In the genomic region with DNA sequence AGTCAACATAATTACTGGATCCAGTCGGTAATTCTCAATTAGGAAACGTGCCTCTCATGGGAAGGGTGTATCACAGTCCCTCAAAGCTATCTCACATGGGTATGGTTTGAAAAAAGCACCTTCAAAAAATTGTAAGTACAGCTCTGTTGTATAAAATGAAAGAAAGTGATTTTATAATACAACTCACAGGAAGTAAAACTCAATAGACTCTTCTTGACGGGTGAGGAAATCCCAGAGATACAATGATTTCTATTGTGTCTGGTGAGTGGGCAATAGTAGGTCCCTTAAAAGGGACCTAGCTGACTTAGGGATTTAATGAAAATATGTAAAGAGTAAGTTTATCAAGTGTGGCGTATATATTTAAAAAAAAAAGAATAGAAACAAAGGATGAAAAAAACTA, we compare ENCODE assay signal across 13 cellular contexts. TPM values are rescaled to one million over a fixed set of nuclear protein-coding genes. Genes with fewer than 3 reads are reported as not detected.
DNase-seq lines count a peak whose midpoint lies in the region; ATAC-seq lines count a peak whose summit lies in the region.
"Had no signal": no experiment of that assay in that cellular context is flagged by ENCODE, and none has a peak within 500 bp of the region (broad histone marks: within the 10 kb centered on the region; RNA-seq: fewer than 3 reads in every experiment).

No MANE protein-coding gene starts in this region.

- H3K79me2 ChIP-seq in trophoblast cell (ENCODE audit: control insufficient read depth, insufficient read depth, low read length, poor library complexity), result no peaks in the 10 kb centered on the region

- H3K27me3 ChIP-seq in trophoblast cell (ENCODE audit: insufficient read depth, low read length), result no peaks in the 10 kb centered on the region
- H3K27me3 ChIP-seq: foreskin keratinocyte had no signal

- no peak overlapping the region for H3K4ac ChIP-seq in trophoblast cell (ENCODE audit: low read depth, low read length)

- H3K9me3 ChIP-seq in trophoblast cell (ENCODE audit: insufficient read depth, low read depth, low read length), result no peaks in the 10 kb centered on the region

- no peak for ATAC-seq in stimulated activated naive CD8-positive, alpha-beta T cell treated with anti-CD3 and anti-CD28 coated beads, Interleukin-15, Interleukin-2, amounts not matched to agents 100 U/mL and 50 U/mL, for 24 hours
- ATAC-seq in activated naive CD8-positive, alpha-beta T cell treated with anti-CD3 and anti-CD28 coated beads, Interleukin-2, amount 10 ng/mL, durations not matched to agents 7 days and 5 days (ENCODE audit: low read depth), result peak; percentile 42
- ATAC-seq in memory B cell (ENCODE audit: low read depth) (no peak), GM18498 (IDR thresholded peaks at IDR 0.05; ENCODE audit: unreplicated experiment) (no peak)
- ATAC-seq: foreskin keratinocyte, left ventricle myocardium superior had no signal

- no peak overlapping the region for H4K8ac ChIP-seq in trophoblast cell (ENCODE audit: low read depth, low read length)

- no peak overlapping the region for H2AK5ac ChIP-seq in trophoblast cell (ENCODE audit: low read length)

- no peaks in the 10 kb centered on the region for H3K9me3 Mint-ChIP-seq in stimulated activated naive CD8-positive, alpha-beta T cell treated with anti-CD3 and anti-CD28 coated beads, Interleukin-15, Interleukin-2, amounts not matched to agents 100 ng/mL and 50 ng/mL, for 24 hours
- peaks cover 3% of the 10 kb centered on the region for H3K9me3 Mint-ChIP-seq in activated naive CD8-positive, alpha-beta T cell treated with anti-CD3 and anti-CD28 coated beads, Interleukin-2, amount 10 ng/mL, durations not matched to agents 7 days and 5 days
- no peaks in the 10 kb centered on the region for H3K9me3 Mint-ChIP-seq in memory B cell

- no peak overlapping the region for H3K9ac ChIP-seq in trophoblast cell (ENCODE audit: low read length)

- H2BK5ac ChIP-seq in trophoblast cell (ENCODE audit: low read depth, low read length, poor library complexity), result no peak overlapping the region

- no peak overlapping the region for H4K12ac ChIP-seq in trophoblast cell (ENCODE audit: low read depth, low read length)

- DNase-seq in stimulated activated naive CD8-positive, alpha-beta T cell treated with anti-CD3 and anti-CD28 coated beads, Interleukin-15, Interleukin-2, amounts not matched to agents 100 U/mL and 50 U/mL, for 24 hours, result no peak
- DNase-seq in activated naive CD8-positive, alpha-beta T cell treated with anti-CD3 and anti-CD28 coated beads, Interleukin-2, amount 10 ng/mL, durations not matched to agents 7 days and 5 days, result no peak
- DNase-seq in memory B cell (ENCODE audit: low spot score in 2 of 2), result no peak
- no peak for DNase-seq in trophoblast cell
- no peak for DNase-seq in NCI-H2227 (lab: John Stamatoyannopoulos, UW; ENCODE audit: unreplicated experiment)
- DNase-seq in NCI-H774 (lab: John Stamatoyannopoulos, UW), result no peak
- DNase-seq: C1 segment of cervical spinal cord, foreskin keratinocyte, left ventricle myocardium superior, NCI-H187, retina had no signal

- no peak overlapping the region for H2AFZ ChIP-seq in trophoblast cell (ENCODE audit: insufficient read depth, low read length, poor library complexity)

- no peaks in the 10 kb centered on the region for H3K36me3 ChIP-seq in trophoblast cell (ENCODE audit: control insufficient read depth in 1 of 2, insufficient read depth in 2 of 2, low read length in 2 of 2)

- no peak overlapping the region for H2BK120ac ChIP-seq in trophoblast cell (ENCODE audit: insufficient read depth, low read length, poor library complexity)

- no peak overlapping the region for H3K18ac ChIP-seq in trophoblast cell (ENCODE audit: low read length)

- peaks cover 26% of the 10 kb centered on the region for H3K36me3 Mint-ChIP-seq in stimulated activated naive CD8-positive, alpha-beta T cell treated with anti-CD3 and anti-CD28 coated beads, Interleukin-15, Interleukin-2, amounts not matched to agents 100 ng/mL and 50 ng/mL, for 24 hours (ENCODE audit: low read depth)
- H3K36me3 Mint-ChIP-seq in activated naive CD8-positive, alpha-beta T cell treated with anti-CD3 and anti-CD28 coated beads, Interleukin-2, amount 10 ng/mL, durations not matched to agents 7 days and 5 days, result peaks cover 19% of the 10 kb centered on the region
- peaks cover 14% of the 10 kb centered on the region for H3K36me3 Mint-ChIP-seq in memory B cell

- WGBS in trophoblast cell (ENCODE audit: extremely low coverage, insufficient coverage, insufficient read length), result 100% methylated on average over 1 of the region's 4 CpGs

- no peaks in the 10 kb centered on the region for H3K27me3 Mint-ChIP-seq in stimulated activated naive CD8-positive, alpha-beta T cell treated with anti-CD3 and anti-CD28 coated beads, Interleukin-15, Interleukin-2, amounts not matched to agents 100 ng/mL and 50 ng/mL, for 24 hours
- H3K27me3 Mint-ChIP-seq in activated naive CD8-positive, alpha-beta T cell treated with anti-CD3 and anti-CD28 coated beads, Interleukin-2, amount 10 ng/mL, durations not matched to agents 7 days and 5 days, result no peaks in the 10 kb centered on the region
- H3K27me3 Mint-ChIP-seq in memory B cell, result no peaks in the 10 kb centered on the region

- peaks cover 0 to 4% of the 10 kb centered on the region in 2 experiments for H3K4me1 ChIP-seq in trophoblast cell (ENCODE audit: control insufficient read depth in 1 of 2, insufficient read depth in 2 of 2, low read length in 2 of 2)
- H3K4me1 ChIP-seq: foreskin keratinocyte had no signal

- H3K4me2 ChIP-seq in trophoblast cell (ENCODE audit: low read length), result no peak overlapping the region

- peak overlapping the region; percentile 46 for H3K4me3 Mint-ChIP-seq in stimulated activated naive CD8-positive, alpha-beta T cell treated with anti-CD3 and anti-CD28 coated beads, Interleukin-15, Interleukin-2, amounts not matched to agents 100 ng/mL and 50 ng/mL, for 24 hours
- peak overlapping the region; percentile 76 for H3K4me3 Mint-ChIP-seq in activated naive CD8-positive, alpha-beta T cell treated with anti-CD3 and anti-CD28 coated beads, Interleukin-2, amount 10 ng/mL, durations not matched to agents 7 days and 5 days
- H3K4me3 Mint-ChIP-seq in memory B cell, result peak overlapping the region; percentile 70

- H3K79me1 ChIP-seq in trophoblast cell (ENCODE audit: low read length), result no peaks in the 10 kb centered on the region

- H3K14ac ChIP-seq in trophoblast cell (ENCODE audit: low read length), result no peak overlapping the region

- H3K27ac ChIP-seq in trophoblast cell (ENCODE audit: low read depth, low read length), result no peak overlapping the region
- H3K27ac ChIP-seq: foreskin keratinocyte had no signal

- H4K91ac ChIP-seq in trophoblast cell (ENCODE audit: low read depth, low read length), result no peak overlapping the region

- peak overlapping the region; percentile 27 for H3K27ac Mint-ChIP-seq in stimulated activated naive CD8-positive, alpha-beta T cell treated with anti-CD3 and anti-CD28 coated beads, Interleukin-15, Interleukin-2, amounts not matched to agents 100 ng/mL and 50 ng/mL, for 24 hours
- peak overlapping the region; percentile 67 for H3K27ac Mint-ChIP-seq in activated naive CD8-positive, alpha-beta T cell treated with anti-CD3 and anti-CD28 coated beads, Interleukin-2, amount 10 ng/mL, durations not matched to agents 7 days and 5 days
- peak overlapping the region; percentile 28 for H3K27ac Mint-ChIP-seq in memory B cell

- peaks cover 64% of the 10 kb centered on the region for H3K4me1 Mint-ChIP-seq in stimulated activated naive CD8-positive, alpha-beta T cell treated with anti-CD3 and anti-CD28 coated beads, Interleukin-15, Interleukin-2, amounts not matched to agents 100 ng/mL and 50 ng/mL, for 24 hours (ENCODE audit: low read depth)
- H3K4me1 Mint-ChIP-seq in activated naive CD8-positive, alpha-beta T cell treated with anti-CD3 and anti-CD28 coated beads, Interleukin-2, amount 10 ng/mL, durations not matched to agents 7 days and 5 days, result peaks cover 28% of the 10 kb centered on the region
- H3K4me1 Mint-ChIP-seq in memory B cell, result peaks cover 40% of the 10 kb centered on the region

- H3K23ac ChIP-seq in trophoblast cell (ENCODE audit: low read length), result no peak overlapping the region

- no peak overlapping the region for H2BK12ac ChIP-seq in trophoblast cell (ENCODE audit: low read length)

- H3K4me3 ChIP-seq in trophoblast cell (ENCODE audit: low read depth, low read length), result no peak overlapping the region

- POLR2A ChIA-PET in activated naive CD8-positive, alpha-beta T cell treated with anti-CD3 and anti-CD28 coated beads, Interleukin-2, amount 10 ng/mL, durations not matched to agents 7 days and 5 days (lab: Charles Lee), result interaction anchor here (0.7 to 1.0 kb wide), 2 partner anchors 18 to 178 kb away, joined by 3 to 4 read pairs; partner anchors contain the start of genes ANKRD16 and FBH1

RNA-seq across cellular contexts. Expression of gene TASOR2, which starts 27.0 kb away (rescaled TPM):
- total RNA-seq in activated naive CD8-positive, alpha-beta T cell treated with anti-CD3 and anti-CD28 coated beads, Interleukin-2, amount 10 ng/mL, durations not matched to agents 7 days and 5 days, result 10 to 100 TPM; 48.5 to 52.2 TPM
- polyA plus RNA-seq in trophoblast cell (2013), result 28.3 and 29.3 TPM in 2 replicates

RNA-seq across cellular contexts. Expression of gene ASB13, which starts 45.2 kb away (rescaled TPM):
- 10 to 100 TPM in 1 of 2 experiments, 1 to 10 TPM in 1; 9.9 to 10.8 TPM for total RNA-seq in activated naive CD8-positive, alpha-beta T cell treated with anti-CD3 and anti-CD28 coated beads, Interleukin-2, amount 10 ng/mL, durations not matched to agents 7 days and 5 days
- polyA plus RNA-seq in trophoblast cell (2013), result 3.3 and 3.7 TPM in 2 replicates
